ENCODE assay signal across 10 cellular contexts in the genomic region with DNA sequence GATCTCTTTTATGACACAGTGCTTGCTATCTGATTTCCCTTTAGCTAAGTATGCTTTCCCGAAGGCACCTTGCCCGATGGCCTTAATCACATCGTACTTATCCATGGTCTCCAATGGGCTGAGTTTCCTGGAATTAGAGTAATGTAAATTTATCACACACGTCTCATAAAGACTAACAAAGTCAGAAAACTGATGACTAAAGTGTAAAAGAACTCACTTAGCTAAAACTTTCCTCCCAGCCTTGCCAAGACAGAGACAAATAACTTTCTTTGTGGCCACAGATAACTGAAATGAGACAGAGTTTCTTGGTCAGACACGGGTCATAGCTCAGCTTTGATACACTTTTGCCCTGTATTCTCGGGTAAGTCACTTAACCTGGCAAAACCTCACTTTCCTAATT. TPM values are rescaled to one million over a fixed set of nuclear protein-coding genes. Genes with fewer than 3 reads are reported as not detected.
DNase-seq lines count a peak whose midpoint lies in the region; ATAC-seq and TF ChIP-seq lines count a peak whose summit lies in the region.
"Had no signal": no experiment of that assay in that cellular context is flagged by ENCODE, and none has a peak within 500 bp of the region (broad histone marks: within the 10 kb centered on the region; RNA-seq: fewer than 3 reads in every experiment).

No MANE protein-coding gene starts in this region.

- ATAC-seq in natural killer cell treated with Interleukin-12 subunit alpha and Interleukin-12 subunit beta and Interleukin-15 and Interleukin-18, amount 100 ng/mL, for 72 hours = no peak
- ATAC-seq in natural killer cell (no peak), gastroesophageal sphincter (peak; percentile 15), aorta (ENCODE audit: low FRiP score) (peak; percentile 30)

- peaks cover 5 to 11% of the 10 kb centered on the region in 2 donors for H3K4me1 Mint-ChIP-seq in natural killer cell treated with Interleukin-12 subunit alpha and Interleukin-12 subunit beta and Interleukin-15 and Interleukin-18, amount 100 ng/mL, for 72 hours (ENCODE audit: low read depth in 2 of 2)
- H3K4me1 Mint-ChIP-seq in natural killer cell = peaks cover 12 to 22% of the 10 kb centered on the region in 2 donors

- no peak for TF ChIP-seq CTCF in natural killer cell (IDR thresholded peaks at IDR 0.05)
- no peak for TF ChIP-seq CTCF in gastroesophageal sphincter (IDR thresholded peaks at IDR 0.05)
- no peak for TF ChIP-seq CTCF in tibial nerve (IDR thresholded peaks at IDR 0.05)

- H3K36me3 ChIP-seq in gastroesophageal sphincter (peaks cover 0 to 18% of the 10 kb centered on the region in 2 donors), aorta (ENCODE audit: control insufficient read depth in 1 of 2, insufficient read depth in 2 of 2, low read length in 1 of 2) (peaks cover 0 to 6% of the 10 kb centered on the region in 2 donors), tibial nerve (peaks cover 0 to 16% (median 0%) of the 10 kb centered on the region in 3 donors)
- H3K36me3 ChIP-seq: pancreas had no signal

- no peak overlapping the region for H3K27ac Mint-ChIP-seq in natural killer cell treated with Interleukin-12 subunit alpha and Interleukin-12 subunit beta and Interleukin-15 and Interleukin-18, amount 100 ng/mL, for 72 hours
- no peak overlapping the region for H3K27ac Mint-ChIP-seq in natural killer cell

- H3K9me3 ChIP-seq in gastroesophageal sphincter = no peaks in the 10 kb centered on the region
- no peaks in the 10 kb centered on the region for H3K9me3 ChIP-seq in aorta (ENCODE audit: control insufficient read depth, low read length)
- H3K9me3 ChIP-seq in tibial nerve = no peaks in the 10 kb centered on the region
- H3K9me3 ChIP-seq: heart left ventricle, pancreas had no signal

- 2 to 13% methylated on average over 5 to 6 of the region's 6 CpGs for whole genome bisulfite sequencing in gastroesophageal sphincter (ENCODE audit: low coverage in 1 of 2), 2 donors
- WGBS in aorta, 2 donors = 2% methylated on average over 6 of the region's 6 CpGs
- WGBS in tibial nerve, 2 donors = 30 to 34% methylated on average over 6 of the region's 6 CpGs

- no peak for TF ChIP-seq POLR2A in gastroesophageal sphincter (IDR thresholded peaks at IDR 0.05)
- TF ChIP-seq POLR2A in tibial nerve (IDR thresholded peaks at IDR 0.05) = no peak

- no peaks in the 10 kb centered on the region for H3K36me3 Mint-ChIP-seq in natural killer cell treated with Interleukin-12 subunit alpha and Interleukin-12 subunit beta and Interleukin-15 and Interleukin-18, amount 100 ng/mL, for 72 hours
- H3K36me3 Mint-ChIP-seq in natural killer cell = no peaks in the 10 kb centered on the region

- peaks cover 28% of the 10 kb centered on the region in 2 donors for H3K27me3 Mint-ChIP-seq in natural killer cell treated with Interleukin-12 subunit alpha and Interleukin-12 subunit beta and Interleukin-15 and Interleukin-18, amount 100 ng/mL, for 72 hours
- peaks cover 13 to 22% of the 10 kb centered on the region in 2 donors for H3K27me3 Mint-ChIP-seq in natural killer cell (ENCODE audit: low read depth in 2 of 2)

- peak overlapping the region in 3 of 4 donors; percentile 29 to 63 (median 55) for H3K27ac ChIP-seq in gastroesophageal sphincter
- H3K27ac ChIP-seq in aorta (ENCODE audit: low read depth in 1 of 2, low read length in 2 of 2) = no peak overlapping the region
- H3K27ac ChIP-seq in tibial nerve = no peak overlapping the region

- intact Hi-C loops in natural killer cell (cut with micrococcal nuclease) (loop anchor here (1.0 to 5.0 kb wide), 3 partner anchors 126 to 312 kb away; no protein-coding TSS in a partner anchor), aorta (cut with DNase I) (loop anchor here (5.0 to 10.0 kb wide), 5 partner anchors 63 to 310 kb away; a partner anchor contains a TSS), head of caudate nucleus (cut with DNase I) (loop anchor here (5.0 kb wide), 2 partner anchors 115 to 130 kb away; a partner anchor contains a TSS)

- H3K27me3 ChIP-seq in gastroesophageal sphincter (no peaks in the 10 kb centered on the region), aorta (ENCODE audit: control insufficient read depth in 1 of 2, insufficient read depth in 2 of 2, low read length in 1 of 2) (no peaks in the 10 kb centered on the region), tibial nerve (no peaks in the 10 kb centered on the region)
- H3K27me3 ChIP-seq: heart left ventricle, pancreas had no signal

- H3K4me1 ChIP-seq in gastroesophageal sphincter (peaks cover 0 to 26% (median 4%) of the 10 kb centered on the region in 3 donors), aorta (ENCODE audit: control insufficient read depth in 1 of 2, insufficient read depth in 2 of 2, low read length in 2 of 2) (no peaks in the 10 kb centered on the region), tibial nerve (peaks cover 0 to 19% (median 6%) of the 10 kb centered on the region in 4 donors)

- TF ChIP-seq EP300 in gastroesophageal sphincter (IDR thresholded peaks at IDR 0.05) = no peak
- TF ChIP-seq EP300 in tibial nerve (IDR thresholded peaks at IDR 0.05) = no peak

- no peak for DNase-seq in natural killer cell treated with Interleukin-12 subunit alpha and Interleukin-12 subunit beta and Interleukin-15 and Interleukin-18, amount 100 ng/mL, for 72 hours (ENCODE audit: low spot score)
- DNase-seq in natural killer cell (no peak), NCI-H226 (peak; percentile 77), aorta (no peak), germinal center (ENCODE audit: low spot score) (no peak), tibial nerve (ENCODE audit: low spot score in 2 of 2) (no peak), head of caudate nucleus (no peak)

- H3K4me3 ChIP-seq in gastroesophageal sphincter (no peak overlapping the region), aorta (ENCODE audit: low read length in 2 of 2) (no peak overlapping the region), tibial nerve (peak overlapping the region in 2 of 4 donors; percentile 59 to 67)

- H3K4me3 Mint-ChIP-seq in natural killer cell treated with Interleukin-12 subunit alpha and Interleukin-12 subunit beta and Interleukin-15 and Interleukin-18, amount 100 ng/mL, for 72 hours = peak overlapping the region; percentile 90
- no peak overlapping the region for H3K4me3 Mint-ChIP-seq in natural killer cell

- H3K9me3 Mint-ChIP-seq in natural killer cell treated with Interleukin-12 subunit alpha and Interleukin-12 subunit beta and Interleukin-15 and Interleukin-18, amount 100 ng/mL, for 72 hours = no peaks in the 10 kb centered on the region
- no peaks in the 10 kb centered on the region for H3K9me3 Mint-ChIP-seq in natural killer cell

RNA-seq across cellular contexts. Expression of a gene that starts 1.5 kb away (rescaled TPM):
- total RNA-seq in natural killer cell treated with Interleukin-12 subunit alpha and Interleukin-12 subunit beta and Interleukin-15 and Interleukin-18, amount 100 ng/mL, for 72 hours = not detected
- total RNA-seq in natural killer cell (under 1 TPM in 1 of 3 donors, not detected in 2; 0.13 TPM), gastroesophageal sphincter (under 1 TPM in 3 of 4 donors, not detected in 1; 0.12 to 0.35 (median 0.27) TPM), aorta (1 to 10 TPM in 1 of 2 donors, under 1 TPM in 1; 0.58 to 1.4 TPM), tibial nerve (under 1 TPM; 0.30 to 0.66 (median 0.61) TPM)
- under 1 TPM in 1 of 2 donors, not detected in 1; 0.15 TPM for polyA plus RNA-seq in aorta

RNA-seq across cellular contexts. Expression of a gene that starts 32.0 kb away (rescaled TPM):
- 1 to 10 TPM; 3.4 to 3.7 TPM for total RNA-seq in natural killer cell treated with Interleukin-12 subunit alpha and Interleukin-12 subunit beta and Interleukin-15 and Interleukin-18, amount 100 ng/mL, for 72 hours
- 10 to 100 TPM in 1 of 3 donors, 1 to 10 TPM in 2; 7.5 to 15.2 (median 8.8) TPM for total RNA-seq in natural killer cell
- total RNA-seq in gastroesophageal sphincter = 10 to 100 TPM in 2 of 4 donors, 1 to 10 TPM in 2; 7.0 to 13.5 (median 10.5) TPM
- 10 to 100 TPM; 14.0 to 23.7 TPM for total RNA-seq in aorta
- 10 to 100 TPM in 1 of 2 donors, 1 to 10 TPM in 1; 4.9 to 70.0 TPM for polyA plus RNA-seq in aorta
- total RNA-seq in tibial nerve = 10 to 100 TPM; 22.0 to 49.8 (median 36.7) TPM

Comparison
In these comparisons a context has a peak if more than half of its experiments do, and no peak if none do; other contexts are left out.
1. ATAC-seq: peak in gastroesophageal sphincter (single experiment) and aorta (single experiment); none in natural killer cell treated with Interleukin-12 subunit alpha and Interleukin-12 subunit beta and Interleukin-15 and Interleukin-18, amount 100 ng/mL, for 72 hours (0 of 2) and natural killer cell (0 of 3).
2. H3K27ac ChIP-seq: peak in gastroesophageal sphincter (3 of 4); none in aorta (0 of 2) and tibial nerve (0 of 4).